11 cellular contexts compared by ENCODE assay signal in genomic region chr2:191650896-191651773, GRCh38. TPM values are rescaled to one million over a fixed set of nuclear protein-coding genes. Genes with fewer than 3 reads are reported as not detected.
DNase-seq lines count a peak whose midpoint lies in the region; ATAC-seq and TF ChIP-seq lines count a peak whose summit lies in the region.
"Had no signal": no experiment of that assay in that cellular context is flagged by ENCODE, and none has a peak within 500 bp of the region (broad histone marks: within the 10 kb centered on the region; RNA-seq: fewer than 3 reads in every experiment).

No MANE protein-coding gene starts in this region.

- ATAC-seq in natural killer cell treated with Interleukin-12 subunit alpha and Interleukin-12 subunit beta and Interleukin-15 and Interleukin-18, amount 100 ng/mL, for 72 hours = peak; percentile 82 to 94
- ATAC-seq in natural killer cell (no peak), HG02678 (IDR thresholded peaks at IDR 0.05; ENCODE audit: unreplicated experiment) (peak; percentile 99), upper lobe of right lung (peak; percentile 57), Right ventricle myocardium inferior (no peak)
- ATAC-seq: gastrocnemius medialis, Panc1 had no signal

- peak overlapping the region; percentile 46 to 69 for H3K27ac Mint-ChIP-seq in natural killer cell treated with Interleukin-12 subunit alpha and Interleukin-12 subunit beta and Interleukin-15 and Interleukin-18, amount 100 ng/mL, for 72 hours
- no peak overlapping the region for H3K27ac Mint-ChIP-seq in natural killer cell

- H3K9me3 Mint-ChIP-seq in natural killer cell treated with Interleukin-12 subunit alpha and Interleukin-12 subunit beta and Interleukin-15 and Interleukin-18, amount 100 ng/mL, for 72 hours = peaks cover 2% of the 10 kb centered on the region
- H3K9me3 Mint-ChIP-seq in natural killer cell = no peaks in the 10 kb centered on the region

- no peaks in the 10 kb centered on the region for H3K36me3 Mint-ChIP-seq in natural killer cell treated with Interleukin-12 subunit alpha and Interleukin-12 subunit beta and Interleukin-15 and Interleukin-18, amount 100 ng/mL, for 72 hours
- no peaks in the 10 kb centered on the region for H3K36me3 Mint-ChIP-seq in natural killer cell

- TF ChIP-seq CTCF in natural killer cell (IDR thresholded peaks at IDR 0.05) (no peak), upper lobe of right lung (IDR thresholded peaks at IDR 0.05) (no peak), right atrium auricular region (IDR thresholded peaks at IDR 0.05) (no peak)

- intact Hi-C loops in natural killer cell (cut with micrococcal nuclease) = no loop called here
- intact Hi-C loops in upper lobe of right lung (cut with DNase I) = no loop called here
- intact Hi-C loops in Right ventricle myocardium inferior (cut with DNase I) = no loop called here

- no peak overlapping the region for H3K27ac ChIP-seq in upper lobe of right lung
- H3K27ac ChIP-seq in right atrium auricular region = no peak overlapping the region
- H3K27ac ChIP-seq: BLaER1, gastrocnemius medialis had no signal

- H3K27me3 ChIP-seq in upper lobe of right lung (no peaks in the 10 kb centered on the region), right atrium auricular region (no peaks in the 10 kb centered on the region)
- H3K27me3 ChIP-seq: BLaER1, gastrocnemius medialis had no signal

- H3K4me3 Mint-ChIP-seq in natural killer cell treated with Interleukin-12 subunit alpha and Interleukin-12 subunit beta and Interleukin-15 and Interleukin-18, amount 100 ng/mL, for 72 hours = peak overlapping the region; percentile 54
- H3K4me3 Mint-ChIP-seq in natural killer cell = no peak overlapping the region

- peaks cover 0 to under 1% of the 10 kb centered on the region in 2 donors for H3K27me3 Mint-ChIP-seq in natural killer cell treated with Interleukin-12 subunit alpha and Interleukin-12 subunit beta and Interleukin-15 and Interleukin-18, amount 100 ng/mL, for 72 hours
- H3K27me3 Mint-ChIP-seq in natural killer cell (ENCODE audit: low read depth in 2 of 2) = no peaks in the 10 kb centered on the region

- H3K9me3 ChIP-seq in upper lobe of right lung (no peaks in the 10 kb centered on the region), right atrium auricular region (no peaks in the 10 kb centered on the region)
- H3K9me3 ChIP-seq: BLaER1, gastrocnemius medialis had no signal

- DNase-seq in natural killer cell treated with Interleukin-12 subunit alpha and Interleukin-12 subunit beta and Interleukin-15 and Interleukin-18, amount 100 ng/mL, for 72 hours (ENCODE audit: low spot score) = no peak
- DNase-seq in natural killer cell (no peak), MV-4-11 (lab: John Stamatoyannopoulos, UW) (peak; percentile 86), upper lobe of right lung (no peak), right atrium auricular region (ENCODE audit: low spot score) (no peak), Right ventricle myocardium inferior (ENCODE audit: missing footprints) (no peak), COR-L47 (lab: John Stamatoyannopoulos, UW) (no peak)
- DNase-seq: gastrocnemius medialis had no signal

- H3K4me3 ChIP-seq in upper lobe of right lung = no peak overlapping the region
- no peak overlapping the region for H3K4me3 ChIP-seq in right atrium auricular region
- H3K4me3 ChIP-seq: BLaER1, gastrocnemius medialis had no signal

- H3K4me1 ChIP-seq in upper lobe of right lung (peaks cover 3% of the 10 kb centered on the region), right atrium auricular region (no peaks in the 10 kb centered on the region)
- H3K4me1 ChIP-seq: BLaER1, gastrocnemius medialis had no signal

- peaks cover 11 to 16% of the 10 kb centered on the region in 2 donors for H3K4me1 Mint-ChIP-seq in natural killer cell treated with Interleukin-12 subunit alpha and Interleukin-12 subunit beta and Interleukin-15 and Interleukin-18, amount 100 ng/mL, for 72 hours (ENCODE audit: low read depth in 2 of 2)
- no peaks in the 10 kb centered on the region for H3K4me1 Mint-ChIP-seq in natural killer cell

- H3K36me3 ChIP-seq in upper lobe of right lung (no peaks in the 10 kb centered on the region), right atrium auricular region (no peaks in the 10 kb centered on the region)
- H3K36me3 ChIP-seq: BLaER1, gastrocnemius medialis had no signal

RNA-seq across cellular contexts. Expression of gene NABP1, which starts 26.8 kb away (rescaled TPM):
- total RNA-seq in natural killer cell treated with Interleukin-12 subunit alpha and Interleukin-12 subunit beta and Interleukin-15 and Interleukin-18, amount 100 ng/mL, for 72 hours = 100 to 1,000 TPM; 125 to 138 TPM
- total RNA-seq in natural killer cell = 10 to 100 TPM; 44.5 to 52.2 (median 45.7) TPM
- total RNA-seq in upper lobe of right lung = 50.2 TPM
- 1 to 10 TPM; 2.2 to 6.0 TPM for total RNA-seq in right atrium auricular region
- 5.1 TPM for total RNA-seq in Right ventricle myocardium inferior

Comparison
In these comparisons a context has a peak if more than half of its experiments do, and no peak if none do; other contexts are left out.
1. ATAC-seq: peak in natural killer cell treated with Interleukin-12 subunit alpha and Interleukin-12 subunit beta and Interleukin-15 and Interleukin-18, amount 100 ng/mL, for 72 hours (2 of 2), HG02678 (single experiment) and upper lobe of right lung (single experiment); none in natural killer cell (0 of 3) and Right ventricle myocardium inferior (single experiment).
2. H3K27ac Mint-ChIP-seq: peak in natural killer cell treated with Interleukin-12 subunit alpha and Interleukin-12 subunit beta and Interleukin-15 and Interleukin-18, amount 100 ng/mL, for 72 hours (2 of 2); none in natural killer cell (0 of 2).